8 cellular contexts compared by ENCODE assay signal in genomic region chr15:77071338-77072223, GRCh38. TPM values are rescaled to one million over a fixed set of nuclear protein-coding genes. Genes with fewer than 3 reads are reported as not detected.
DNase-seq lines count a peak whose midpoint lies in the region; ATAC-seq and TF ChIP-seq lines count a peak whose summit lies in the region.

No MANE protein-coding gene starts in this region.

- 85 to 88% methylated on average over 15 of the region's 15 CpGs for WGBS in esophagus squamous epithelium, 2 donors

- H3K27me3 ChIP-seq in SJCRH30 (no peaks in the 10 kb centered on the region), esophagus squamous epithelium (peaks cover 0 to 9% (median 0%) of the 10 kb centered on the region in 4 donors), gastrocnemius medialis (no peaks in the 10 kb centered on the region)

- ATAC-seq in GM21423 (IDR thresholded peaks at IDR 0.05; ENCODE audit: unreplicated experiment) (peak; percentile 5), gastrocnemius medialis (no peak), HG02852 (IDR thresholded peaks at IDR 0.05; ENCODE audit: unreplicated experiment) (no peak), GM18870 (IDR thresholded peaks at IDR 0.05; ENCODE audit: unreplicated experiment) (no peak), HG02759 (IDR thresholded peaks at IDR 0.05; ENCODE audit: unreplicated experiment) (no peak), GM19351 (IDR thresholded peaks at IDR 0.05; ENCODE audit: unreplicated experiment) (no peak)

- H3K9me3 ChIP-seq in SJCRH30 (replicated peaks) (no peaks in the 10 kb centered on the region), esophagus squamous epithelium (no peaks in the 10 kb centered on the region), gastrocnemius medialis (no peaks in the 10 kb centered on the region)

- intact Hi-C loops in esophagus squamous epithelium (cut with DNase I), result no loop called here
- intact Hi-C loops in gastrocnemius medialis (cut with DNase I; ENCODE audit: low total_unique reads), result loop anchor here (5.0 kb wide), 1 partner anchor 346 kb away; no protein-coding TSS in a partner anchor

- TF ChIP-seq POLR2A in esophagus squamous epithelium (IDR thresholded peaks at IDR 0.05) (no peak), gastrocnemius medialis (IDR thresholded peaks at IDR 0.05) (no peak)

- H3K4me3 ChIP-seq in SJCRH30 (peak overlapping the region; percentile 88), esophagus squamous epithelium (peak overlapping the region in 3 of 4 donors; percentile 95 to 98 (median 95)), gastrocnemius medialis (peak overlapping the region in 2 of 4 donors; percentile 67 to 84)

- H3K27ac ChIP-seq in SJCRH30, result peak overlapping the region; percentile 82; the same call in 1 of the 2 replicates
- peak overlapping the region; percentile 84 to 97 (median 92) for H3K27ac ChIP-seq in esophagus squamous epithelium
- peak overlapping the region; percentile 88 to 97 (median 92) for H3K27ac ChIP-seq in gastrocnemius medialis

- DNase-seq in SJCRH30, result no peak
- no peak for DNase-seq in esophagus squamous epithelium (lab: John Stamatoyannopoulos, UW)
- no peak for DNase-seq in gastrocnemius medialis

- H3K4me1 ChIP-seq in SJCRH30 (peaks cover 41% of the 10 kb centered on the region), esophagus squamous epithelium (peaks cover 21 to 42% (median 23%) of the 10 kb centered on the region in 3 donors), gastrocnemius medialis (peaks cover 31 to 39% of the 10 kb centered on the region in 2 donors)

- in situ Hi-C loops in gastrocnemius medialis (cut with MboI; ENCODE audit: low sequenced_read_pairs in 4 of 4), result no loop called here

- H3K36me3 ChIP-seq in SJCRH30, result peaks cover 27% of the 10 kb centered on the region
- H3K36me3 ChIP-seq in esophagus squamous epithelium, result no peaks in the 10 kb centered on the region
- H3K36me3 ChIP-seq in gastrocnemius medialis, result no peaks in the 10 kb centered on the region

- TF ChIP-seq CTCF in esophagus squamous epithelium (IDR thresholded peaks at IDR 0.05), result no peak
- no peak for TF ChIP-seq CTCF in gastrocnemius medialis (IDR thresholded peaks at IDR 0.05 in 4 of 5, conservative IDR thresholded peaks at IDR 0.05 in 1 of 5)

RNA-seq across cellular contexts. Expression of gene TSPAN3, which starts 0.7 kb away (rescaled TPM):
- total RNA-seq in SJCRH30 (2014; rRNA removed; shearing (Covaris generic)), result 463 and 473 TPM in 2 replicates
- 100 to 1,000 TPM in 1 of 4 donors, 10 to 100 TPM in 3; 77.3 to 114 (median 87.0) TPM for total RNA-seq in esophagus squamous epithelium
- total RNA-seq in gastrocnemius medialis, result 100 to 1,000 TPM; 229 to 361 (median 341) TPM
